10 cellular contexts compared by ENCODE assay signal in the genomic region with DNA sequence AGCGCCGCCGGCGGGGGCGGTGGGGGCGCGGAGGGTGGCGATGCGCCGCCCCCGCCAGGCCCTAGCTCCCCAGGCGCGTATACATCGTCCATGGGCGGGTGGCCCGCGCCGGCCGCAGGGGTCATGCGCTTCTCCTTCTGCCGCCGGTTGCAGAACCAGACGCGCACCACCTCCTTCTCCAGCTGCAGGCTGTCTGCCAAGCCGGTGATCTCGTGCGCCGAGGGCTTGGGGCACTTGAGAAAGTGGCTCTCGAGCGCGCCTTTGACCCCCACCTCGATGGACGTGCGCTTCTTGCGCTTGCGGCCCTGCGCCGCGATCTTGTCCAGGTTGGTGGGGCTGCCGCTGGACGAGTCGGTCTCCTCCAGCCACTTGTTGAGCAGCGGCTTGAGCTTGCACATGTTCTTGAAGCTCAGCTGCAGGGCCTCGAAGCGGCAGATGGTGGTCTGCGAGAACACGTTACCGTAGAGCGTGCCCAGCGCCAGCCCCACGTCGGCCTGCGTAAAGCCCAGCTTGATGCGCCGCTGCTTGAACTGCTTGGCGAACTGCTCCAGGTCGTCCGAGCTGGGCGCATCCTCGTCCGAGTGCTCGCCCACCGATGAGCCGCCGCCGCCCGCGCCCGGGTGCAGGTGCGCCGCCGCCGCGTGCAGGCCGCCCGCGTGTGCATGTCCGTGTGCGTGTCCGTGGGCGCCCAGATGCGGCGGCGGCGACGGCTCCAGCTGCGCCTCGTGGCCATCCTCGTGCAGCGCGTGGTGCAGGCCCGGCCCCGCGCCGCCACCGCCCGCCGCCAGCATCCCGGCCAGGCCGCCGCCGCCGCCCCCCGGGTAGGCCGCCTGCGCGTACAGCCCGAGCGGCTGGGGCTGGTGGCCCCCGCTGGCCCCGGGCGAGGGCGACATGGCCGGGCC. TPM values are rescaled to one million over a fixed set of nuclear protein-coding genes. Genes with fewer than 3 reads are reported as not detected.
DNase-seq lines count a peak whose midpoint lies in the region; ATAC-seq and TF ChIP-seq lines count a peak whose summit lies in the region.
"Had no signal": no experiment of that assay in that cellular context is flagged by ENCODE, and none has a peak within 500 bp of the region (broad histone marks: within the 10 kb centered on the region; RNA-seq: fewer than 3 reads in every experiment).

No MANE protein-coding gene starts in this region.

- H2AK5ac ChIP-seq in IMR-90 (ENCODE audit: low read depth, low read length) = no peak overlapping the region

- no peak for TF ChIP-seq RAD21 in IMR-90 (IDR thresholded peaks at IDR 0.05; ENCODE audit: low read length)

- no peak overlapping the region for H2BK120ac ChIP-seq in IMR-90 (ENCODE audit: low read depth, low read length)

- dilution Hi-C loops in IMR-90 (cut with HindIII; ENCODE audit: low sequenced_read_pairs, unreplicated experiment) = no loop called here

- H3K9me3 ChIP-seq in IMR-90 (ENCODE audit: control insufficient read depth, insufficient read depth, low read length) = 0 out of 2 replicates have a peak, but pooled peaks cover 2% of the 10 kb centered on the region
- H3K9me3 ChIP-seq in aorta (ENCODE audit: control insufficient read depth, low read length) = no peaks in the 10 kb centered on the region

- peak overlapping the region; percentile 71 for H2AFZ ChIP-seq in IMR-90 (replicated peaks; ENCODE audit: low read length, poor library complexity)

- H4K20me1 ChIP-seq in IMR-90 (ENCODE audit: insufficient read depth, low read length) = no peaks in the 10 kb centered on the region

- H3K27me3 Mint-ChIP-seq in brain (peaks cover 66% of the 10 kb centered on the region), nephron progenitor cell (ENCODE audit: low read depth, poor library complexity) (peaks cover 91% of the 10 kb centered on the region)

- H3K56ac ChIP-seq in IMR-90 (ENCODE audit: extremely low read depth, insufficient read depth, low read length) = no peak overlapping the region

- H3K4me1 ChIP-seq in IMR-90 (ENCODE audit: control insufficient read depth, insufficient read depth, low read length) = no peaks in the 10 kb centered on the region
- H3K4me1 ChIP-seq in aorta (ENCODE audit: control insufficient read depth in 1 of 2, insufficient read depth in 2 of 2, low read length in 2 of 2) = no peaks in the 10 kb centered on the region

- no peak overlapping the region for H3K14ac ChIP-seq in IMR-90 (replicated peaks; ENCODE audit: low read depth, low read length)

- H3K36me3 ChIP-seq in IMR-90 (ENCODE audit: control insufficient read depth, insufficient read depth, low read length) = no peaks in the 10 kb centered on the region
- H3K36me3 ChIP-seq in aorta (ENCODE audit: control insufficient read depth in 1 of 2, insufficient read depth in 2 of 2, low read length in 1 of 2) = no peaks in the 10 kb centered on the region

- no peak overlapping the region for H2BK15ac ChIP-seq in IMR-90 (ENCODE audit: low read depth, low read length)

- WGBS in IMR-90 (ENCODE audit: extremely low coverage in 2 of 2, insufficient read length in 1 of 2), 2 experiments = 4% methylated on average over 40 of the region's 114 CpGs; no CpG with 5 or more reads in 1 of the 2 experiments
- WGBS in aorta, 2 donors = 3 to 5% methylated on average over 61 to 114 of the region's 114 CpGs

- H3K4me1 Mint-ChIP-seq in brain = peaks cover 68% of the 10 kb centered on the region
- H3K4me1 Mint-ChIP-seq in nephron progenitor cell = peaks cover 36% of the 10 kb centered on the region

- H3K79me1 ChIP-seq in IMR-90 (ENCODE audit: low read depth in 1 of 2, low read length in 2 of 2) = no peaks in the 10 kb centered on the region

- H3K27ac Mint-ChIP-seq in brain (no peak overlapping the region), nephron progenitor cell (no peak overlapping the region)

- H2BK5ac ChIP-seq in IMR-90 (ENCODE audit: low read depth, low read length, poor library complexity, severe bottlenecking) = no peak overlapping the region

- H3K4me2 ChIP-seq in IMR-90 (ENCODE audit: low read depth, low read length) = 0 out of 2 replicates have a peak overlapping the region, but pooled peaks have one; percentile 11

- no peak for TF ChIP-seq CTCF in IMR-90 (conservative IDR thresholded peaks at IDR 0.05; ENCODE audit: low read depth, low read length)
- TF ChIP-seq CTCF in brain (conservative IDR thresholded peaks at IDR 0.05) = no peak
- no peak for TF ChIP-seq CTCF in nephron progenitor cell (IDR thresholded peaks at IDR 0.05)

- H3K18ac ChIP-seq in IMR-90 (ENCODE audit: low read depth, low read length) = no peak overlapping the region

- no peak for TF ChIP-seq POLR2A in IMR-90 (IDR thresholded peaks at IDR 0.05; ENCODE audit: low read depth, low read length)

- CTCF ChIA-PET in IMR-90 (lab: Yijun Ruan, JAX) = no interaction called here

- peaks cover 0 to 6% (median 0%) of the 10 kb centered on the region in 5 experiments for H3K9me3 Mint-ChIP-seq in brain
- no peaks in the 10 kb centered on the region for H3K9me3 Mint-ChIP-seq in nephron progenitor cell

- H4K8ac ChIP-seq in IMR-90 (ENCODE audit: low read depth in 2 of 2, low read length in 2 of 2) = no peak overlapping the region

- no peak overlapping the region for H2BK20ac ChIP-seq in IMR-90 (ENCODE audit: low read depth, low read length)

- peaks cover 74% of the 10 kb centered on the region for H3K27me3 ChIP-seq in IMR-90 (ENCODE audit: control insufficient read depth, insufficient read depth, low read length)
- H3K27me3 ChIP-seq in aorta (ENCODE audit: control insufficient read depth in 1 of 2, insufficient read depth in 2 of 2, low read length in 1 of 2) = peaks cover 0 to 3% of the 10 kb centered on the region in 2 donors

- no peak overlapping the region for H3K23ac ChIP-seq in IMR-90 (ENCODE audit: low read depth, low read length)

- H3K4ac ChIP-seq in IMR-90 (ENCODE audit: low read depth, low read length) = no peak overlapping the region

- intact Hi-C loops in IMR-90 (cut with micrococcal nuclease) (no loop called here), aorta (cut with DNase I) (loop anchor here in 1 of 2 donors (5.0 kb wide), 1 partner anchor 92 kb away; no protein-coding TSS in a partner anchor)

- H3K9ac ChIP-seq in IMR-90 (ENCODE audit: low read depth, low read length) = no peak overlapping the region

- no TSS peak for BruUV-seq in IMR-90 (replicated peaks; lab: Mats Ljungman, UMichigan)

- H3K4me3 ChIP-seq in IMR-90 (ENCODE audit: insufficient read depth, low read depth, low read length) (no peak overlapping the region), aorta (ENCODE audit: low read length in 2 of 2) (peak overlapping the region in 1 of 2 donors; percentile 69)

- peak overlapping the region; percentile 71 to 80 (median 79) for H3K4me3 Mint-ChIP-seq in brain
- peak overlapping the region; percentile 54 for H3K4me3 Mint-ChIP-seq in nephron progenitor cell

- H4K5ac ChIP-seq in IMR-90 (ENCODE audit: low read depth, low read length) = no peak overlapping the region

- no peak overlapping the region for H4K91ac ChIP-seq in IMR-90 (ENCODE audit: insufficient read depth, low read depth, low read length)

- H3K36me3 Mint-ChIP-seq in brain = peaks cover 8% of the 10 kb centered on the region
- no peaks in the 10 kb centered on the region for H3K36me3 Mint-ChIP-seq in nephron progenitor cell (ENCODE audit: low read depth)

- no peak overlapping the region for H2AK9ac ChIP-seq in IMR-90 (replicated peaks; ENCODE audit: low read depth, low read length, poor library complexity)

- ATAC-seq in IMR-90 (ENCODE audit: low read depth) = no peak
- ATAC-seq in aorta (ENCODE audit: low FRiP score) = no peak

- DNase-seq in DMS53 (lab: John Stamatoyannopoulos, UW) (peak; percentile 18), DMS53 treated with DMSO at 0.1 percent for 48 hours (lab: John Stamatoyannopoulos, UW; ENCODE audit: unreplicated experiment) (no peak), IMR-90 (no peak), nephron progenitor cell (peak; percentile 51), aorta (no peak), KBM-7 (no peak), GF-D8 (lab: John Stamatoyannopoulos, UW) (no peak)

- POLR2A ChIA-PET in IMR-90 (lab: Charles Lee; ENCODE audit: unreplicated experiment) = interaction anchor here (1.4 kb wide), 1 partner anchor 49 kb away, joined by 4 read pairs; no protein-coding TSS in a partner anchor

- in situ Hi-C loops in IMR-90 (cut with MboI; ENCODE audit: low sequenced_read_pairs) = no loop called here
- in situ Hi-C loops in KBM-7 (cut with MboI; ENCODE audit: low pct_unique_long_range_greater_than_20kb, low sequenced_read_pairs) = loop anchor here (25.0 kb wide), 1 partner anchor 792 kb away; no protein-coding TSS in a partner anchor

- H3K27ac ChIP-seq in IMR-90 (ENCODE audit: insufficient read depth, low read length) (no peak overlapping the region), aorta (ENCODE audit: low read depth in 1 of 2, low read length in 2 of 2) (no peak overlapping the region)
- H3K27ac ChIP-seq: 22Rv1 had no signal

- no peaks in the 10 kb centered on the region for H3K9me1 ChIP-seq in IMR-90 (ENCODE audit: insufficient read depth, low read length)

RNA-seq across cellular contexts. Expression of a gene that starts 0.9 kb away (rescaled TPM):
- total RNA-seq in IMR-90 (2012; rRNA removed) = not detected in 2 replicates
- polyA plus RNA-seq in IMR-90 (2012; rRNA removed) = not detected in 2 replicates
- polyA plus RNA-seq in IMR-90 (2012; cell fraction: cytosol; rRNA removed) = 0.03 TPM in 1 of 2 replicates, not detected in the other
- 0.03 TPM in 1 of 2 replicates, not detected in the other for polyA plus RNA-seq in IMR-90 (2012; cell fraction: nucleus; rRNA removed; ENCODE audit: low replicate concordance)
- 0.81 TPM for polyA plus RNA-seq in brain (ENCODE audit: insufficient read depth, low read depth, low replicate concordance)
- under 1 TPM; 0.21 to 0.55 TPM for total RNA-seq in aorta
- polyA plus RNA-seq in aorta = not detected
- total RNA-seq: NCI-H460 had no signal

RNA-seq across cellular contexts. Expression of a gene that starts 33.1 kb away (rescaled TPM):
- total RNA-seq in IMR-90 (2012; rRNA removed) (27.8 and 58.3 TPM in 2 replicates), aorta (10 to 100 TPM; 28.4 to 28.8 TPM)
- polyA plus RNA-seq in IMR-90 (2012; rRNA removed) (19.3 and 22.0 TPM in 2 replicates), brain (ENCODE audit: insufficient read depth, low read depth, low replicate concordance) (29.6 TPM), aorta (10 to 100 TPM; 24.2 to 29.9 TPM)
- polyA plus RNA-seq in IMR-90 (2012; cell fraction: cytosol; rRNA removed) = 7.2 and 12.9 TPM in 2 replicates
- polyA plus RNA-seq in IMR-90 (2012; cell fraction: nucleus; rRNA removed; ENCODE audit: low replicate concordance) = 2.1 and 14.6 TPM in 2 replicates

RNA-seq across cellular contexts. Expression of a gene that starts 40.4 kb away (rescaled TPM):
- total RNA-seq in IMR-90 (2012; rRNA removed) (7.2 and 11.5 TPM in 2 replicates), aorta (10 to 100 TPM; 43.4 to 67.9 TPM)
- polyA plus RNA-seq in IMR-90 (2012; rRNA removed) (26.0 and 27.1 TPM in 2 replicates), brain (ENCODE audit: insufficient read depth, low read depth, low replicate concordance) (12.8 TPM), aorta (10 to 100 TPM; 29.9 to 53.1 TPM)
- polyA plus RNA-seq in IMR-90 (2012; cell fraction: cytosol; rRNA removed) = 25.2 and 47.0 TPM in 2 replicates
- polyA plus RNA-seq in IMR-90 (2012; cell fraction: nucleus; rRNA removed; ENCODE audit: low replicate concordance) = 24.2 and 52.9 TPM in 2 replicates

RNA-seq across cellular contexts. Expression of a gene that starts 55.9 kb away (rescaled TPM):
- total RNA-seq in IMR-90 (2012; rRNA removed) = 90.0 and 109 TPM in 2 replicates
- polyA plus RNA-seq in IMR-90 (2012; rRNA removed) = 35.7 and 39.9 TPM in 2 replicates
- polyA plus RNA-seq in IMR-90 (2012; cell fraction: cytosol; rRNA removed) = 7.2 and 42.6 TPM in 2 replicates
- 10.4 and 48.2 TPM in 2 replicates for polyA plus RNA-seq in IMR-90 (2012; cell fraction: nucleus; rRNA removed; ENCODE audit: low replicate concordance)
- polyA plus RNA-seq in brain (ENCODE audit: insufficient read depth, low read depth, low replicate concordance) = 88.2 TPM
- 10 to 100 TPM; 52.5 to 56.9 TPM for total RNA-seq in aorta
- polyA plus RNA-seq in aorta = 10 to 100 TPM; 18.8 to 29.0 TPM

Comparison
In these comparisons a context has a peak if more than half of its experiments do, and no peak if none do; other contexts are left out.
1. DNase-seq: peak in DMS53 (single experiment) and nephron progenitor cell (single experiment); none in DMS53 treated with DMSO at 0.1 percent for 48 hours (single experiment), IMR-90 (single experiment), aorta (0 of 2), KBM-7 (single experiment) and GF-D8 (single experiment).